Comparison of ENCODE assay signal across 20 cellular contexts in the genomic region with DNA sequence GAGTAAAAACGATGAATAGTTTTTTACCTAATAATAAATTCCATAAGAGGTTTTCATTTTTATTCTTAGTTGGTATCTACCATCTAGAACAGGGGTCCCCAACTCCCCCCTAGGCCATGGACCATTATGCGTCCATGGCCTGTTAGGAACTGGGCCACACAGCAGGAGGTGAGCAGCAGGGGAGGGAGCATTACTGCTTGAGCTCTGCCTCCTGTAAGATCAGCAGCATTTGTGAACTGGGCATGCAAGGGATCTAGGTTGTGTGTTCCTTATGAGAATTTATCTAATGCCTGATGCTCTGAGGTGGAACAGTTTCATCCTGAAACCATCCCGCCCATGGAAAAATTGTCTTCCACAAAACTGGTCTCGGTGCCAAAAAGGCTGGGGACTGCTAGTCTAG.
A peak's percentile ranks its signal among the peaks of the same experiment; 100 is the strongest.
DNase-seq lines count a peak whose midpoint lies in the region; ATAC-seq lines count a peak whose summit lies in the region.
"Had no signal": no experiment of that assay in that cellular context is flagged by ENCODE, and none has a peak within 500 bp of the region (broad histone marks: within the 10 kb centered on the region; RNA-seq: fewer than 3 reads in every experiment).

No MANE protein-coding gene starts in this region.

- ATAC-seq in stimulated activated naive CD8-positive, alpha-beta T cell treated with anti-CD3 and anti-CD28 coated beads, Interleukin-15, amount 100 ng/mL, for 72 hours: no peak
- ATAC-seq in effector memory CD8-positive, alpha-beta T cell (replicated peaks): no peak
- no peak for ATAC-seq in stimulated activated effector memory CD8-positive, alpha-beta T cell treated with anti-CD3 and anti-CD28 coated beads, Interleukin-12 subunit alpha, Interleukin-12 subunit beta, amount 100 ng/mL, for 72 hours
- ATAC-seq: HCT116, lower lobe of right lung, Right ventricle myocardium inferior had no signal

- no peak for DNase-seq in stimulated activated naive CD8-positive, alpha-beta T cell treated with anti-CD3 and anti-CD28 coated beads, Interleukin-15, amount 100 ng/mL, for 72 hours
- no peak for DNase-seq in effector memory CD8-positive, alpha-beta T cell
- DNase-seq in stimulated activated effector memory CD8-positive, alpha-beta T cell treated with anti-CD3 and anti-CD28 coated beads, Interleukin-12 subunit alpha, Interleukin-12 subunit beta, amount 100 ng/mL, for 72 hours (ENCODE audit: low spot score in 2 of 2): peak in 1 of 2 donors; percentile 45
- DNase-seq in NCI-H2171 treated with DMSO at 0.1 percent for 48 hours (lab: John Stamatoyannopoulos, UW) (no peak), SHP77 (lab: John Stamatoyannopoulos, UW) (no peak)
- DNase-seq: activated CD4-positive, alpha-beta T cell treated with anti-CD3 and anti-CD28 coated beads, Interleukin-2, amount 10 ng/mL, durations not matched to agents 24 days and 14 days; activated naive CD4-positive, alpha-beta T cell treated with anti-CD3 and anti-CD28 coated beads, Interleukin-2, amount 50 U/mL, for 16 hours; brain microvascular endothelial cell; cortex of kidney; DMS79; islet precursor cell; lower lobe of right lung; NCI-H1417; NCI-H526 treated with DMSO at 0.1 percent for 48 hours; sigmoid colon; stimulated activated naive CD4-positive, alpha-beta T cell; tibial artery had no signal

- H3K4me1 Mint-ChIP-seq in stimulated activated naive CD8-positive, alpha-beta T cell treated with anti-CD3 and anti-CD28 coated beads, Interleukin-15, Interleukin-2, amounts not matched to agents 100 ng/mL and 50 ng/mL, for 24 hours (ENCODE audit: low read depth): peaks cover 51% of the 10 kb centered on the region
- peaks cover 57% of the 10 kb centered on the region for H3K4me1 Mint-ChIP-seq in stimulated activated naive CD8-positive, alpha-beta T cell treated with anti-CD3 and anti-CD28 coated beads, Interleukin-15, amount 100 ng/mL, for 72 hours
- peaks cover 38 to 49% of the 10 kb centered on the region in 2 donors for H3K4me1 Mint-ChIP-seq in effector memory CD8-positive, alpha-beta T cell (ENCODE audit: low read depth in 2 of 2)
- peaks cover 44% of the 10 kb centered on the region for H3K4me1 Mint-ChIP-seq in stimulated activated effector memory CD8-positive, alpha-beta T cell treated with anti-CD3 and anti-CD28 coated beads, Interleukin-12 subunit alpha, Interleukin-12 subunit beta, amount 100 ng/mL, for 72 hours

- H3K27me3 Mint-ChIP-seq in stimulated activated naive CD8-positive, alpha-beta T cell treated with anti-CD3 and anti-CD28 coated beads, Interleukin-15, Interleukin-2, amounts not matched to agents 100 ng/mL and 50 ng/mL, for 24 hours: no peaks in the 10 kb centered on the region
- no peaks in the 10 kb centered on the region for H3K27me3 Mint-ChIP-seq in stimulated activated naive CD8-positive, alpha-beta T cell treated with anti-CD3 and anti-CD28 coated beads, Interleukin-15, amount 100 ng/mL, for 72 hours
- no peaks in the 10 kb centered on the region for H3K27me3 Mint-ChIP-seq in effector memory CD8-positive, alpha-beta T cell
- H3K27me3 Mint-ChIP-seq: activated CD4-positive, alpha-beta T cell treated with anti-CD3 and anti-CD28 coated beads, Interleukin-2, amount 10 ng/mL, durations not matched to agents 24 days and 14 days had no signal

- no peak overlapping the region for H3K4me3 Mint-ChIP-seq in stimulated activated naive CD8-positive, alpha-beta T cell treated with anti-CD3 and anti-CD28 coated beads, Interleukin-15, Interleukin-2, amounts not matched to agents 100 ng/mL and 50 ng/mL, for 24 hours
- no peak overlapping the region for H3K4me3 Mint-ChIP-seq in stimulated activated naive CD8-positive, alpha-beta T cell treated with anti-CD3 and anti-CD28 coated beads, Interleukin-15, amount 100 ng/mL, for 72 hours
- no peak overlapping the region for H3K4me3 Mint-ChIP-seq in effector memory CD8-positive, alpha-beta T cell
- H3K4me3 Mint-ChIP-seq in stimulated activated effector memory CD8-positive, alpha-beta T cell treated with anti-CD3 and anti-CD28 coated beads, Interleukin-12 subunit alpha, Interleukin-12 subunit beta, amount 100 ng/mL, for 72 hours: no peak overlapping the region
- H3K4me3 Mint-ChIP-seq: activated CD4-positive, alpha-beta T cell treated with anti-CD3 and anti-CD28 coated beads, Interleukin-2, amount 10 ng/mL, durations not matched to agents 24 days and 14 days had no signal

- H3K9me3 Mint-ChIP-seq in stimulated activated naive CD8-positive, alpha-beta T cell treated with anti-CD3 and anti-CD28 coated beads, Interleukin-15, Interleukin-2, amounts not matched to agents 100 ng/mL and 50 ng/mL, for 24 hours: no peaks in the 10 kb centered on the region
- H3K9me3 Mint-ChIP-seq in stimulated activated naive CD8-positive, alpha-beta T cell treated with anti-CD3 and anti-CD28 coated beads, Interleukin-15, amount 100 ng/mL, for 72 hours: no peaks in the 10 kb centered on the region
- no peaks in the 10 kb centered on the region for H3K9me3 Mint-ChIP-seq in effector memory CD8-positive, alpha-beta T cell
- no peaks in the 10 kb centered on the region for H3K9me3 Mint-ChIP-seq in stimulated activated effector memory CD8-positive, alpha-beta T cell treated with anti-CD3 and anti-CD28 coated beads, Interleukin-12 subunit alpha, Interleukin-12 subunit beta, amount 100 ng/mL, for 72 hours
- H3K9me3 Mint-ChIP-seq: activated CD4-positive, alpha-beta T cell treated with anti-CD3 and anti-CD28 coated beads, Interleukin-2, amount 10 ng/mL, durations not matched to agents 24 days and 14 days had no signal

- H3K36me3 Mint-ChIP-seq in stimulated activated naive CD8-positive, alpha-beta T cell treated with anti-CD3 and anti-CD28 coated beads, Interleukin-15, Interleukin-2, amounts not matched to agents 100 ng/mL and 50 ng/mL, for 24 hours (ENCODE audit: low read depth): peaks cover 45% of the 10 kb centered on the region
- H3K36me3 Mint-ChIP-seq in effector memory CD8-positive, alpha-beta T cell (ENCODE audit: insufficient read depth): peaks cover 22% of the 10 kb centered on the region
- peaks cover 56% of the 10 kb centered on the region for H3K36me3 Mint-ChIP-seq in stimulated activated effector memory CD8-positive, alpha-beta T cell treated with anti-CD3 and anti-CD28 coated beads, Interleukin-12 subunit alpha, Interleukin-12 subunit beta, amount 100 ng/mL, for 72 hours

- peak overlapping the region; percentile 26 for H3K27ac Mint-ChIP-seq in stimulated activated naive CD8-positive, alpha-beta T cell treated with anti-CD3 and anti-CD28 coated beads, Interleukin-15, Interleukin-2, amounts not matched to agents 100 ng/mL and 50 ng/mL, for 24 hours
- H3K27ac Mint-ChIP-seq in stimulated activated naive CD8-positive, alpha-beta T cell treated with anti-CD3 and anti-CD28 coated beads, Interleukin-15, amount 100 ng/mL, for 72 hours: no peak overlapping the region
- peak overlapping the region; percentile 47 to 82 for H3K27ac Mint-ChIP-seq in effector memory CD8-positive, alpha-beta T cell
- H3K27ac Mint-ChIP-seq in stimulated activated effector memory CD8-positive, alpha-beta T cell treated with anti-CD3 and anti-CD28 coated beads, Interleukin-12 subunit alpha, Interleukin-12 subunit beta, amount 100 ng/mL, for 72 hours: peak overlapping the region; percentile 75
- H3K27ac Mint-ChIP-seq: activated CD4-positive, alpha-beta T cell treated with anti-CD3 and anti-CD28 coated beads, Interleukin-2, amount 10 ng/mL, durations not matched to agents 24 days and 14 days had no signal

Comparison
In these comparisons a context has a peak if more than half of its experiments do, and no peak if none do; other contexts are left out.
1. H3K27ac Mint-ChIP-seq: peak in stimulated activated naive CD8-positive, alpha-beta T cell treated with anti-CD3 and anti-CD28 coated beads, Interleukin-15, Interleukin-2, amounts not matched to agents 100 ng/mL and 50 ng/mL, for 24 hours (single experiment), effector memory CD8-positive, alpha-beta T cell (2 of 2) and stimulated activated effector memory CD8-positive, alpha-beta T cell treated with anti-CD3 and anti-CD28 coated beads, Interleukin-12 subunit alpha, Interleukin-12 subunit beta, amount 100 ng/mL, for 72 hours (single experiment); none in stimulated activated naive CD8-positive, alpha-beta T cell treated with anti-CD3 and anti-CD28 coated beads, Interleukin-15, amount 100 ng/mL, for 72 hours (0 of 2).